In genomic region chr9:18821794-18822193, GRCh38 we compare ENCODE assay signal across 13 cellular contexts.
DNase-seq lines count a peak whose midpoint lies in the region; ATAC-seq and TF ChIP-seq lines count a peak whose summit lies in the region.
"Had no signal": no experiment of that assay in that cellular context is flagged by ENCODE, and none has a peak within 500 bp of the region (broad histone marks: within the 10 kb centered on the region; RNA-seq: fewer than 3 reads in every experiment).

No MANE protein-coding gene starts in this region.

- no peaks in the 10 kb centered on the region for H3K36me3 ChIP-seq in breast epithelium
- no peaks in the 10 kb centered on the region for H3K36me3 ChIP-seq in thymus (ENCODE audit: control insufficient read depth, insufficient read depth)
- no peaks in the 10 kb centered on the region for H3K36me3 ChIP-seq in spleen
- no peaks in the 10 kb centered on the region for H3K36me3 ChIP-seq in heart left ventricle
- H3K36me3 ChIP-seq: left lung had no signal

- no peaks in the 10 kb centered on the region for H3K27me3 Mint-ChIP-seq in MCF 10A (ENCODE audit: insufficient read depth, unreplicated experiment)

- H3K36me3 Mint-ChIP-seq in MCF 10A (ENCODE audit: insufficient read depth, unreplicated experiment): no peaks in the 10 kb centered on the region

- 78% methylated on average over 3 of the region's 3 CpGs for WGBS in thymus
- 76 to 83% (median 77%) methylated on average over 3 of the region's 3 CpGs for WGBS in spleen, 5 donors
- 71 to 80% (median 74%) methylated on average over 3 of the region's 3 CpGs for WGBS in heart left ventricle, 4 donors

- intact Hi-C loops in MCF 10A (cut with micrococcal nuclease) (loop anchor here (5.0 to 10.0 kb wide), 2 partner anchors 414 to 1007 kb away; no protein-coding TSS in a partner anchor), breast epithelium (cut with DNase I; ENCODE audit: low total_unique reads) (no loop called here), spleen (cut with DNase I; ENCODE audit: low total_unique reads) (no loop called here), heart left ventricle (cut with DNase I) (no loop called here)

- H3K9me3 ChIP-seq in breast epithelium (no peaks in the 10 kb centered on the region), thymus (ENCODE audit: control insufficient read depth) (no peaks in the 10 kb centered on the region), spleen (no peaks in the 10 kb centered on the region), heart left ventricle (no peaks in the 10 kb centered on the region)
- H3K9me3 ChIP-seq: left lung had no signal

- H3K27ac ChIP-seq in breast epithelium (no peak overlapping the region), thymus (ENCODE audit: low read depth) (peak overlapping the region; percentile 18), spleen (no peak overlapping the region), heart left ventricle (no peak overlapping the region)
- H3K27ac ChIP-seq: coronary artery, left lung had no signal

- CTCF ChIA-PET in MCF 10A (lab: Yijun Ruan, JAX): interaction anchor here (0.5 to 1.0 kb wide), 3 partner anchors 155 to 567 kb away, joined by 3 to 4 read pairs (median 3); no protein-coding TSS in a partner anchor

- H3K27ac Mint-ChIP-seq in MCF 10A (ENCODE audit: low read depth, unreplicated experiment): no peak overlapping the region

- no peaks in the 10 kb centered on the region for H3K27me3 ChIP-seq in breast epithelium
- H3K27me3 ChIP-seq in thymus (ENCODE audit: control insufficient read depth, insufficient read depth): no peaks in the 10 kb centered on the region
- no peaks in the 10 kb centered on the region for H3K27me3 ChIP-seq in spleen (replicated peaks in 1 of 7)
- H3K27me3 ChIP-seq in heart left ventricle: no peaks in the 10 kb centered on the region
- H3K27me3 ChIP-seq: left lung had no signal

- ATAC-seq in GM19455 (IDR thresholded peaks at IDR 0.05; ENCODE audit: unreplicated experiment): no peak
- ATAC-seq in heart left ventricle: no peak
- ATAC-seq: left lung, Panc1 had no signal

- no peaks in the 10 kb centered on the region for H3K4me1 ChIP-seq in breast epithelium
- no peaks in the 10 kb centered on the region for H3K4me1 ChIP-seq in thymus (ENCODE audit: control insufficient read depth, insufficient read depth, low read length)
- H3K4me1 ChIP-seq in spleen: no peaks in the 10 kb centered on the region
- peaks cover 0 to 20% (median 12%) of the 10 kb centered on the region in 12 donors for H3K4me1 ChIP-seq in heart left ventricle

- no peak overlapping the region for H3K4me3 ChIP-seq in breast epithelium
- no peak overlapping the region for H3K4me3 ChIP-seq in thymus (ENCODE audit: low read length)
- no peak overlapping the region for H3K4me3 ChIP-seq in spleen
- no peak overlapping the region for H3K4me3 ChIP-seq in heart left ventricle
- H3K4me3 ChIP-seq: coronary artery, left lung had no signal

- no peak overlapping the region for H3K4me3 Mint-ChIP-seq in MCF 10A (ENCODE audit: unreplicated experiment)

- H3K9me3 Mint-ChIP-seq in MCF 10A (ENCODE audit: unreplicated experiment): no peaks in the 10 kb centered on the region

- no TSS peak for BruUV-seq in MCF 10A (replicated peaks; lab: Mats Ljungman, UMichigan)

- POLR2A ChIA-PET in MCF 10A (lab: Yijun Ruan, JAX): no interaction called here

- TF ChIP-seq POLR2A in breast epithelium (IDR thresholded peaks at IDR 0.05) (no peak), spleen (IDR thresholded peaks at IDR 0.05) (no peak), heart left ventricle (IDR thresholded peaks at IDR 0.05) (no peak)

- peak; percentile 11 for DNase-seq in MCF 10A (ENCODE audit: unreplicated experiment)
- DNase-seq in breast epithelium (ENCODE audit: low spot score in 2 of 2): no peak
- DNase-seq in NCI-H345 treated with DMSO at 0.1 percent for 48 hours (lab: John Stamatoyannopoulos, UW; ENCODE audit: unreplicated experiment): peak; percentile 32
- DNase-seq in fibroblast of peridontal ligament (ENCODE audit: extremely low read depth): peak; percentile 22
- DNase-seq in spleen: no peak
- DNase-seq in heart left ventricle: no peak
- DNase-seq: activated naive CD4-positive, alpha-beta T cell treated with anti-CD3 and anti-CD28 coated beads, Interleukin-2, amount 50 U/mL, for 16 hours; left lung; occipital lobe had no signal

- H3K4me1 Mint-ChIP-seq in MCF 10A (ENCODE audit: insufficient read depth, unreplicated experiment): no peaks in the 10 kb centered on the region

- TF ChIP-seq CTCF in MCF 10A (IDR thresholded peaks at IDR 0.05; ENCODE audit: unreplicated experiment) (no peak), breast epithelium (IDR thresholded peaks at IDR 0.05) (no peak), spleen (IDR thresholded peaks at IDR 0.05 in 8 of 11, conservative IDR thresholded peaks at IDR 0.05 in 3 of 11) (no peak), heart left ventricle (IDR thresholded peaks at IDR 0.05) (no peak)

Comparison
In these comparisons a context has a peak if more than half of its experiments do, and no peak if none do; other contexts are left out.
1. DNase-seq: peak in MCF 10A (single experiment), NCI-H345 treated with DMSO at 0.1 percent for 48 hours (single experiment) and fibroblast of peridontal ligament (single experiment); none in breast epithelium (0 of 2), spleen (single experiment) and heart left ventricle (0 of 5).